25 cellular contexts compared by ENCODE assay signal in the genomic region with DNA sequence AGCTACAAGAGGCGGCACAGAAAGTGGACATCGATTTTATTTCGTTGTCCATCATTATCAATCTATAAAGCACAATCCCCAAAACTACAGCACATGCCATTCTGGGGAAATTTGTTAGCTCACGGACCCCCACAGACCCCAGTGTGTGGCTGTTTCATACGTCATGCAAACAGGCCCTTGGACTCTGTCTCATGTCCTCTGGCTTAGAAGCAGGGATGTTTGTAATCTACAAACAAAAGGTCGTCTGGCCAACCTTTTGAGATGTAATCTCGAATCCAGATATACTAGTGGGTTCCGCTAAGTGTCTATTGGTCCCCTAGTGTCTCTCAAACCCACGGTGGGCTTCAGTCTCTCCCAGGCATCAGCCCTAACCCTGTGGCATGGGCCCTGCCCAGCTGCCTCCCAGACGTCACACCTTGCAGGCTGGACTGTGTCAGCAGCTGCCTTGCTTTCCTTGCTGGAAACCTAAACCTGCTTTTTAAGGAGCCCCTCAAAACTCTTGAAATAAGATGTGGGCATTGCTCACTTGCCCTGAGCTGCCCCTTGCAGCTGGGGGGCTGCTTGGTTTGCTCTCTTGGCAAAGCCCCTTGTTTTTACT.
"Had no signal": no experiment of that assay in that cellular context is flagged by ENCODE, and none has a peak within 500 bp of the region (broad histone marks: within the 10 kb centered on the region; RNA-seq: fewer than 3 reads in every experiment).

No MANE protein-coding gene starts in this region.

- H3K4me1 Mint-ChIP-seq: activated naive CD4-positive, alpha-beta T cell treated with anti-CD3 and anti-CD28 coated beads, Interleukin-2, amount 50 U/mL, for 24 hours; stimulated activated naive CD8-positive, alpha-beta T cell treated with anti-CD3 and anti-CD28 coated beads, Interleukin-15, amount 100 ng/mL, for 72 hours had no signal

- H3K36me3 Mint-ChIP-seq: activated naive CD4-positive, alpha-beta T cell treated with anti-CD3 and anti-CD28 coated beads, Interleukin-2, amount 50 U/mL, for 24 hours had no signal

- H3K27ac ChIP-seq: brain microvascular endothelial cell, dorsolateral prefrontal cortex, esophagus muscularis mucosa, ovary, prostate gland, right atrium auricular region, tibial nerve, uterus had no signal

- H3K27ac Mint-ChIP-seq: activated CD8-positive, alpha-beta T cell treated with anti-CD3 and anti-CD28 coated beads, Interleukin-2, amount 10 ng/mL, durations not matched to agents 7 days and 5 days; activated naive CD4-positive, alpha-beta T cell treated with anti-CD3 and anti-CD28 coated beads, Interleukin-2, amount 50 U/mL, for 24 hours; activated T-helper 1 cell treated with anti-CD3 and anti-CD28 coated beads, Interleukin-12 subunit alpha, Interleukin-12 subunit beta, Interleukin-2, Interleukin-4 antibody, amounts not matched to agents 30 ng/mL and 10 ng/mL and 1 ng/mL, durations not matched to agents 14 hours and 24 hours and 36 hours; effector memory CD8-positive, alpha-beta T cell had no signal

- H3K36me3 ChIP-seq: brain microvascular endothelial cell, esophagus muscularis mucosa, ovary, prostate gland, right atrium auricular region, tibial nerve, uterus had no signal

- H3K4me1 ChIP-seq: uterus had no signal

- H3K9me3 Mint-ChIP-seq: activated naive CD4-positive, alpha-beta T cell treated with anti-CD3 and anti-CD28 coated beads, Interleukin-2, amount 50 U/mL, for 24 hours; activated T-helper 1 cell treated with anti-CD3 and anti-CD28 coated beads, Interleukin-12 subunit alpha, Interleukin-12 subunit beta, Interleukin-2, Interleukin-4 antibody, amounts not matched to agents 30 ng/mL and 10 ng/mL and 1 ng/mL, durations not matched to agents 14 hours and 24 hours and 36 hours; effector memory CD8-positive, alpha-beta T cell; stimulated activated naive CD8-positive, alpha-beta T cell treated with anti-CD3 and anti-CD28 coated beads, Interleukin-15, amount 100 ng/mL, for 72 hours had no signal

- H3K4me3 Mint-ChIP-seq: activated CD8-positive, alpha-beta T cell treated with anti-CD3 and anti-CD28 coated beads, Interleukin-2, amount 10 ng/mL, durations not matched to agents 7 days and 5 days; activated naive CD4-positive, alpha-beta T cell treated with anti-CD3 and anti-CD28 coated beads, Interleukin-2, amount 50 U/mL, for 24 hours; activated T-helper 1 cell treated with anti-CD3 and anti-CD28 coated beads, Interleukin-12 subunit alpha, Interleukin-12 subunit beta, Interleukin-2, Interleukin-4 antibody, amounts not matched to agents 30 ng/mL and 10 ng/mL and 1 ng/mL, durations not matched to agents 14 hours and 24 hours and 36 hours; effector memory CD8-positive, alpha-beta T cell; memory B cell; stimulated activated naive CD8-positive, alpha-beta T cell treated with anti-CD3 and anti-CD28 coated beads, Interleukin-15, amount 100 ng/mL, for 72 hours had no signal

- H3K27me3 Mint-ChIP-seq: activated naive CD4-positive, alpha-beta T cell treated with anti-CD3 and anti-CD28 coated beads, Interleukin-2, amount 50 U/mL, for 24 hours; effector memory CD8-positive, alpha-beta T cell; memory B cell; stimulated activated naive CD8-positive, alpha-beta T cell treated with anti-CD3 and anti-CD28 coated beads, Interleukin-15, amount 100 ng/mL, for 72 hours had no signal

- H3K4me3 ChIP-seq: dorsolateral prefrontal cortex, esophagus muscularis mucosa, mucosa of descending colon, ovary, prostate gland, right atrium auricular region, tibial nerve, uterus had no signal

- H3K9me3 ChIP-seq: esophagus muscularis mucosa, mucosa of descending colon, ovary, prostate gland, right atrium auricular region, tibial nerve, uterus had no signal

- H3K27me3 ChIP-seq: brain microvascular endothelial cell, dorsolateral prefrontal cortex, esophagus muscularis mucosa, ovary, right atrium auricular region, tibial nerve, uterus had no signal

- DNase-seq: activated CD4-positive, alpha-beta T cell treated with anti-CD3 and anti-CD28 coated beads for 1 hour; activated CD4-positive, alpha-beta T cell treated with anti-CD3 and anti-CD28 coated beads, Interleukin-2, amount 50 U/mL, for 1 hour; activated CD8-positive, alpha-beta T cell treated with anti-CD3 and anti-CD28 coated beads, Interleukin-2, amount 10 ng/mL, durations not matched to agents 7 days and 5 days; activated gamma-delta T cell treated with Interleukin-2 at 50 U/mL for 16 hours; aorta; brain microvascular endothelial cell; caudate nucleus; dorsolateral prefrontal cortex; effector memory CD8-positive, alpha-beta T cell; hypothalamus; left ventricle myocardium superior; mucosa of descending colon; stimulated activated CD4-positive, alpha-beta T cell treated with anti-CD3 and anti-CD28 coated beads, Interleukin-12 subunit alpha, Interleukin-12 subunit beta, amount 100 ng/mL, for 4 hours; stimulated activated CD4-positive, alpha-beta T cell treated with anti-CD3 and anti-CD28 coated beads, Interleukin-4, amount 100 ng/mL, for 4 hours; stimulated activated naive CD8-positive, alpha-beta T cell treated with anti-CD3 and anti-CD28 coated beads, Interleukin-15, amount 100 ng/mL, for 72 hours; T-helper 9 cell; uterus had no signal
